1 cellular context compared by ENCODE assay signal in genomic region chr19:13100031-13100588, GRCh38.
TF ChIP-seq lines count a peak whose summit lies in the region.

No MANE protein-coding gene starts in this region.

TF ChIP-seq in K562, 482 proteins besides CTCF, POLR2A, EP300 and RAD21 (continues in another document):
- TF ChIP-seq SLC30A9 (CRISPR knock-in tag; IDR thresholded peaks at IDR 0.05) (no peak), AFF4 (CRISPR knock-in tag; IDR thresholded peaks at IDR 0.05) (peak; percentile 64; the same call in 1 of the 2 replicates), NUFIP1 (IDR thresholded peaks at IDR 0.05; ENCODE audit: partially characterized antibody) (no peak), ZBTB2 (IDR thresholded peaks at IDR 0.05) (peak; percentile 78; the same call in 1 of the 2 replicates), POLR2B (IDR thresholded peaks at IDR 0.05; ENCODE audit: low read depth, partially characterized antibody) (peak; percentile 27), ELF1 (tag; IDR thresholded peaks at IDR 0.05) (no peak), CBX3 (IDR thresholded peaks at IDR 0.05; ENCODE audit: borderline replicate concordance in 1 of 2, low read length in 2 of 2) (peak in 1 of 2 experiments; percentile 83; a peak in 2 of 3 replicates), ETV1 (tag; conservative IDR thresholded peaks at IDR 0.05; ENCODE audit: low read depth) (0 out of 2 replicates have a peak, but pooled peaks have one; percentile 16), NCOR1 (IDR thresholded peaks at IDR 0.05) (0 out of 2 replicates have a peak, but pooled peaks have one; percentile 39), ZBTB26 (CRISPR knock-in tag; IDR thresholded peaks at IDR 0.05) (peak; percentile 54; the same call in 1 of the 2 replicates), WHSC1 (IDR thresholded peaks at IDR 0.05; ENCODE audit: low read length) (peak; percentile 30), ZBTB1 (CRISPR knock-in tag; IDR thresholded peaks at IDR 0.05; ENCODE audit: borderline replicate concordance, low read depth) (peak; percentile 86; the same call in 1 of the 2 replicates), HMGN3 (IDR thresholded peaks at IDR 0.05; ENCODE audit: borderline replicate concordance, extremely low read depth, insufficient read length, low read depth, low read length) (no peak), KDM1A (IDR thresholded peaks at IDR 0.05) (peak; percentile 91 to 97), ETS1 (conservative IDR thresholded peaks at IDR 0.05; ENCODE audit: control insufficient read depth, low read depth, low read length) (0 out of 2 replicates have a peak, but pooled peaks have one; percentile 17), ELF4 (CRISPR knock-in tag; IDR thresholded peaks at IDR 0.05) (peak; percentile 83), TBL1XR1 (IDR thresholded peaks at IDR 0.05; ENCODE audit: low read length in 2 of 2) (peak in 1 of 2 experiments; percentile 42; a peak in 1 of 4 replicates), ZNF589 (CRISPR knock-in tag; IDR thresholded peaks at IDR 0.05; ENCODE audit: low read depth) (no peak), HOXB6 (CRISPR knock-in tag; IDR thresholded peaks at IDR 0.05; ENCODE audit: borderline replicate concordance) (no peak), HDAC2 (IDR thresholded peaks at IDR 0.05) (peak; percentile 44; the same call in 1 of the 2 replicates), ZBTB9 (CRISPR knock-in tag; IDR thresholded peaks at IDR 0.05) (peak; percentile 100), NBN (IDR thresholded peaks at IDR 0.05; ENCODE audit: low read depth) (peak; percentile 66), GATAD2A (IDR thresholded peaks at IDR 0.05) (peak; percentile 59; the same call in 1 of the 2 replicates), HDAC1 (IDR thresholded peaks at IDR 0.05) (peak in 1 of 2 experiments; percentile 82; a peak in 2 of 4 replicates), ZBTB33 (CRISPR knock-in tag; IDR thresholded peaks at IDR 0.05) (0 out of 2 replicates have a peak, but pooled peaks have one; percentile 14), ZNF140 (CRISPR knock-in tag; IDR thresholded peaks at IDR 0.05) (no peak), HDAC3 (IDR thresholded peaks at IDR 0.05; ENCODE audit: borderline replicate concordance, partially characterized antibody) (peak; percentile 32), ARHGAP35 (IDR thresholded peaks at IDR 0.05; ENCODE audit: partially characterized antibody) (peak; percentile 58), THAP7 (CRISPR knock-in tag; IDR thresholded peaks at IDR 0.05) (no peak), BCOR (IDR thresholded peaks at IDR 0.05) (peak; percentile 42; the same call in 1 of the 2 replicates), TEAD1 (CRISPR knock-in tag; IDR thresholded peaks at IDR 0.05) (peak in 1 of 2 experiments; percentile 90; a peak in 2 of 4 replicates), CREB3 (tag; conservative IDR thresholded peaks at IDR 0.05; ENCODE audit: low read depth) (no peak), ZNF263 (CRISPR knock-in tag; IDR thresholded peaks at IDR 0.05; ENCODE audit: borderline replicate concordance) (0 out of 2 replicates have a peak, but pooled peaks have one; percentile 4), THRB (CRISPR knock-in tag; conservative IDR thresholded peaks at IDR 0.05) (peak; percentile 82; the same call in 1 of the 2 replicates), ZNF143 (CRISPR knock-in tag; IDR thresholded peaks at IDR 0.05) (no peak; the same call in 1 of the 2 replicates), C11orf30 (IDR thresholded peaks at IDR 0.05; ENCODE audit: low read depth) (no peak), PYGO2 (tag; IDR thresholded peaks at IDR 0.05) (0 out of 2 replicates have a peak, but pooled peaks have one; percentile 34), PHF21A (IDR thresholded peaks at IDR 0.05; ENCODE audit: borderline replicate concordance, low read depth) (peak; percentile 10; the same call in 1 of the 2 replicates), ADNP (tag; IDR thresholded peaks at IDR 0.05) (peak; percentile 56), MEF2A (IDR thresholded peaks at IDR 0.05; ENCODE audit: control insufficient read depth, low read depth, low read length) (no peak), KAT7 (CRISPR knock-in tag; IDR thresholded peaks at IDR 0.05; ENCODE audit: borderline replicate concordance) (0 out of 2 replicates have a peak, but pooled peaks have one; percentile 90), MAX (CRISPR knock-in tag; IDR thresholded peaks at IDR 0.05) (peak; percentile 55), HLTF (IDR thresholded peaks at IDR 0.05) (peak; percentile 91; the same call in 1 of the 2 replicates), ZNF717 (CRISPR knock-in tag; IDR thresholded peaks at IDR 0.05) (no peak), TAF7 (tag; IDR thresholded peaks at IDR 0.05) (no peak), USF1 (CRISPR knock-in tag; IDR thresholded peaks at IDR 0.05) (peak; percentile 41), THRAP3 (IDR thresholded peaks at IDR 0.05; ENCODE audit: borderline replicate concordance) (peak; percentile 75; the same call in 1 of the 2 replicates), GABPB2 (CRISPR knock-in tag; conservative IDR thresholded peaks at IDR 0.05) (no peak), MTA1 (IDR thresholded peaks at IDR 0.05; ENCODE audit: borderline replicate concordance) (peak; percentile 70; the same call in 1 of the 2 replicates), TRIM24 (IDR thresholded peaks at IDR 0.05) (peak in 1 of 2 experiments; percentile 23; a peak in 1 of 4 replicates), ZNF583 (CRISPR knock-in tag; IDR thresholded peaks at IDR 0.05) (no peak), TOE1 (IDR thresholded peaks at IDR 0.05; ENCODE audit: borderline replicate concordance) (0 out of 2 replicates have a peak, but pooled peaks have one; percentile 19), TOE1 (CRISPR knock-in tag; IDR thresholded peaks at IDR 0.05; ENCODE audit: borderline replicate concordance, low read depth) (no peak), MTA2 (IDR thresholded peaks at IDR 0.05; ENCODE audit: low read depth) (peak; percentile 40; the same call in 1 of the 2 replicates)
